10 cellular contexts compared by ENCODE assay signal in the genomic region with DNA sequence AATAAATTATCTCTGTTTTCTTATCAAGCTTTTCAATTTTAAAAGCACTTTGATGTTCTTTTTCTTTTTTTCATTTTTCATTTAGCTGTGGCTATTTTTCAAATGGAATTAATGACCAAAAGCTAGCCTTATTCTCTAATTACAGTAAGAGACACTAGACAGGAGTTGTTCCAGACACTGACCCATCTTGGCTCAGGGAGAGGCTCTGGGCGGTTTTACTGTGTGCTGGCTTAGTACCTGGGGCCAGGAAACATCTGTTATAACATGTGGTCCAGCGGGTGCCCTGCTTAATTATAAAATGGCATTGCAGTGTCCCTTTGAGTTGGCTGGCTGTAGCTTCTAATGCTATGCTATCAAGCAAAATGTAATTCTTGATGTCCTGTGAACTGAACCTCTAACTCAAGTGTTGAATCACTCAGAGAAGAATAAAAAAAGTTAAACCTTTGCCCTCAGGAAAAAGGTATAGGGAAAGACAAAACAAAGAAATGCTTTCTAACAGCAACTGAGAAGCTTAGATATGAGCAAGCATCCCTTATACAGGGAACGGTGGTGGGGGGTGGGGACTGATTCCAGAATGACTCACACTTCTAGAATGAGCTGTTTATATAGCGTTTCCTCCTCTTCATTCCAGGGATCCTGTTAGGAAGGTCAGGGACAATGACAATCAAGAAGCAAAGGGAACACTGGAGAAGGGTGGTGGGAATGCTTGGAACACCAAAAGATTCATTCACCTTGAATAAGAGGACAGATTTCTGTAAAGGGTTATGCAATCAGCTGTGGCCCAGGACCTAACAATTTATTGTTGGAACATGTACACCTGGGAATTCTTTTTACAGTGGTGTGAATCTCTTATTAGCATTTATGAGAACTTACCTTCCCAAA. TPM values are rescaled to one million over a fixed set of nuclear protein-coding genes. Genes with fewer than 3 reads are reported as not detected.
DNase-seq lines count a peak whose midpoint lies in the region; TF ChIP-seq lines count a peak whose summit lies in the region.
"Had no signal": no experiment of that assay in that cellular context is flagged by ENCODE, and none has a peak within 500 bp of the region (broad histone marks: within the 10 kb centered on the region; RNA-seq: fewer than 3 reads in every experiment).

No MANE protein-coding gene starts in this region.

- peaks cover 0 to 15% (median 6%) of the 10 kb centered on the region in 4 donors for H3K4me1 ChIP-seq in transverse colon

- H3K36me3 ChIP-seq in transverse colon, result no peaks in the 10 kb centered on the region

- no peak for TF ChIP-seq CTCF in transverse colon (IDR thresholded peaks at IDR 0.05)

- H3K9me3 ChIP-seq in transverse colon, result no peaks in the 10 kb centered on the region

- H3K27ac ChIP-seq in transverse colon, result peak overlapping the region; percentile 21 to 59 (median 39)
- H3K27ac ChIP-seq: 22Rv1 had no signal

- H3K27me3 ChIP-seq in transverse colon, result no peaks in the 10 kb centered on the region

- WGBS in transverse colon (ENCODE audit: low coverage in 1 of 2), 2 donors, result 14 to 20% methylated on average over 3 to 4 of the region's 4 CpGs

- in situ Hi-C loops in transverse colon (cut with MboI; ENCODE audit: low pct_ligation_motif_present in 1 of 4, low pct_unique_long_range_greater_than_20kb in 1 of 4, low sequenced_read_pairs in 3 of 4), result no loop called here

- TF ChIP-seq EP300 in transverse colon (IDR thresholded peaks at IDR 0.05; ENCODE audit: low read depth), result no peak

- TF ChIP-seq POLR2A in transverse colon (IDR thresholded peaks at IDR 0.05), result no peak

- DNase-seq in NCI-H1417 (lab: John Stamatoyannopoulos, UW) (peak in 2 of 3 experiments; percentile 1 to 16), NCI-H1417 treated with DMSO at 0.1 percent for 48 hours (lab: John Stamatoyannopoulos, UW) (no peak), astrocyte of the hippocampus (ENCODE audit: low read depth, low spot score) (peak; percentile 80), iPS-NIHi7 (ENCODE audit: extremely low spot score) (peak; percentile 76), transverse colon (no peak), SKM-1 (lab: John Stamatoyannopoulos, UW; ENCODE audit: unreplicated experiment) (no peak), HuH-7.5 (ENCODE audit: low spot score) (no peak), NCI-H774 (lab: John Stamatoyannopoulos, UW) (no peak)
- DNase-seq: cortex of kidney had no signal

- intact Hi-C loops in transverse colon (cut with DNase I; ENCODE audit: low total_unique reads), result no loop called here

- no peak overlapping the region for H3K4me3 ChIP-seq in transverse colon

RNA-seq across cellular contexts. Expression of gene NFIB, which starts 58.7 kb away (rescaled TPM):
- total RNA-seq in transverse colon, result 100 to 1,000 TPM in 1 of 4 donors, 10 to 100 TPM in 3; 40.2 to 150 (median 83.7) TPM

Comparison
In these comparisons a context has a peak if more than half of its experiments do, and no peak if none do; other contexts are left out.
1. DNase-seq: peak in NCI-H1417 (2 of 3), astrocyte of the hippocampus (single experiment) and iPS-NIHi7 (single experiment); none in NCI-H1417 treated with DMSO at 0.1 percent for 48 hours (single experiment), transverse colon (single experiment), SKM-1 (single experiment), HuH-7.5 (single experiment) and NCI-H774 (single experiment).